ENCODE assay signal across 8 cellular contexts in the genomic region with DNA sequence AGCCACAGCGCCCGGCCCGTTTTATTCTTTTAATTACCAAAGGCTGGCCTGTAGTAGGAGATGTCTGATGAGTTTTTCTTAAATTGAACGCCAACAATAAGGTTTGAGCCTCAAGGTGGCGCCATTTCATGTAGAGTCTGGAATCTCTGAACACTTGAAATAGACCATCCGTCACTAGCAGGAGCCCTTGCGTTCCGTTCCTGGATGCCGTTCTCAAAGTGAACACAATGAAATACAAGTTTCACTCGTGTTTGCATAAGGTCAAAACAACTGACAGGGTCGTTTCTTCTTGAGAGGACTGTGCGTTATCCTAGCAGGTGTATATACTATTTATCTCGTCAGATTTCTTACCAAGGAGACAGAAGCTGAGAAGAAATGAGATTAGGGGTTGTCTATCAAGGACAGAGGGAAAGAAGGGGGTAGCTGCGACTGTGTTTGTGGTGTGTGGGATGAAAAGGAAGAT. TPM values are rescaled to one million over a fixed set of nuclear protein-coding genes. Genes with fewer than 3 reads are reported as not detected.
DNase-seq lines count a peak whose midpoint lies in the region; ATAC-seq and TF ChIP-seq lines count a peak whose summit lies in the region.

No MANE protein-coding gene starts in this region.

- H3K9me2 ChIP-seq in Karpas-422 (replicated peaks; ENCODE audit: insufficient read depth, low read length) (no peaks in the 10 kb centered on the region), PC-9 (ENCODE audit: insufficient read depth) (no peaks in the 10 kb centered on the region)

- H3K4me2 ChIP-seq in Karpas-422 (ENCODE audit: low read depth, low read length, poor library complexity, severe bottlenecking) (no peak overlapping the region), PC-9 (no peak overlapping the region)

- no peak for TF ChIP-seq EP300 in esophagus muscularis mucosa (IDR thresholded peaks at IDR 0.05)

- H3K4me3 ChIP-seq in Karpas-422 (ENCODE audit: low read length) (no peak overlapping the region), PC-9 (no peak overlapping the region), esophagus muscularis mucosa (no peak overlapping the region)

- no peak overlapping the region for H3K27ac ChIP-seq in Karpas-422 (ENCODE audit: low read length)
- H3K27ac ChIP-seq in PC-9, result no peak overlapping the region
- peak overlapping the region in 3 of 4 donors; percentile 10 to 19 (median 14) for H3K27ac ChIP-seq in esophagus muscularis mucosa (replicated peaks in 1 of 4)

- CTCF ChIA-PET in Calu3 (lab: Charles Lee) (interaction anchor here (0.6 to 0.8 kb wide), 3 partner anchors 9 to 603 kb away, joined by 3 to 5 read pairs (median 5); no protein-coding TSS in a partner anchor), PC-9 (lab: Charles Lee) (interaction anchor here (0.7 kb wide), 2 partner anchors 175 to 344 kb away, joined by 9 to 10 read pairs; no protein-coding TSS in a partner anchor)

- H3K27me3 Mint-ChIP-seq in Calu3 (ENCODE audit: unreplicated experiment) (peaks cover 95% of the 10 kb centered on the region), nephron (ENCODE audit: low read depth) (peaks cover 37% of the 10 kb centered on the region)

- no peaks in the 10 kb centered on the region for H3F3A ChIP-seq in PC-9 (ENCODE audit: insufficient read depth, low read depth)

- intact Hi-C loops in Calu3 (cut with micrococcal nuclease; ENCODE audit: unreplicated experiment) (loop anchor here (1.0 kb wide), 2 partner anchors 37 to 207 kb away; a partner anchor contains a TSS), PC-9 (cut with micrococcal nuclease; ENCODE audit: unreplicated experiment) (loop anchor here (1.0 to 2.0 kb wide), 4 partner anchors 37 to 692 kb away; a partner anchor contains a TSS), esophagus muscularis mucosa (cut with DNase I) (loop anchor here (2.0 to 10.0 kb wide), 2 partner anchors 140 to 204 kb away; no protein-coding TSS in a partner anchor)

- TF ChIP-seq CTCF in Calu3 (IDR thresholded peaks at IDR 0.05; ENCODE audit: unreplicated experiment) (peak; percentile 68), PC-9 (conservative IDR thresholded peaks at IDR 0.05) (peak; percentile 86), esophagus muscularis mucosa (IDR thresholded peaks at IDR 0.05) (peak; percentile 58 to 62 (median 61)), nephron (IDR thresholded peaks at IDR 0.05; ENCODE audit: unreplicated experiment in 3 of 3) (peak; percentile 58 to 73 (median 65))

- ATAC-seq in stimulated activated naive CD8-positive, alpha-beta T cell treated with anti-CD3 and anti-CD28 coated beads, Interleukin-15, Interleukin-2, amounts not matched to agents 100 U/mL and 50 U/mL, for 24 hours, result peak; percentile 36
- ATAC-seq in GM18909 (IDR thresholded peaks at IDR 0.05; ENCODE audit: poor library complexity, unreplicated experiment), result no peak

- BruUV-seq in Calu3 (replicated peaks; lab: Mats Ljungman, UMichigan), result no TSS peak
- no TSS peak for BruUV-seq in PC-9 (replicated peaks; lab: Mats Ljungman, UMichigan)

- no peak for TF ChIP-seq POLR2A in esophagus muscularis mucosa (IDR thresholded peaks at IDR 0.05; ENCODE audit: low read depth)

- POLR2A ChIA-PET in PC-9 (lab: Charles Lee; ENCODE audit: unreplicated experiment), result no interaction called here

- H2AFZ ChIP-seq in Karpas-422 (ENCODE audit: low read length), result no peak overlapping the region
- no peak overlapping the region for H2AFZ ChIP-seq in PC-9

- H3K27me3 ChIP-seq in Karpas-422 (ENCODE audit: low read length) (no peaks in the 10 kb centered on the region; the same call in 1 of the 2 replicates), PC-9 (ENCODE audit: insufficient read depth, low read depth) (peaks cover 98% of the 10 kb centered on the region), esophagus muscularis mucosa (peaks cover 0 to 45% (median 3%) of the 10 kb centered on the region in 4 donors)

- no peak overlapping the region for H3K9ac ChIP-seq in Karpas-422 (ENCODE audit: low read length)

- 5% methylated on average over 14 of the region's 14 CpGs for WGBS in esophagus muscularis mucosa

- H4K20me1 ChIP-seq in Karpas-422 (ENCODE audit: insufficient read depth, low read depth, low read length), result no peaks in the 10 kb centered on the region
- no peaks in the 10 kb centered on the region for H4K20me1 ChIP-seq in PC-9 (ENCODE audit: insufficient read depth)

- peak; percentile 79 for DNase-seq in Calu3
- peak; percentile 92 for DNase-seq in Karpas-422
- DNase-seq in PC-9, result peak; percentile 67 to 70
- DNase-seq in activated T-cell treated with anti-CD3 and anti-CD28 coated beads, Interleukin-2, amount 50 U/mL, for 1 hour, result peak; percentile 59
- peak; percentile 95 for DNase-seq in esophagus muscularis mucosa (ENCODE audit: extremely low spot score)
- peak; percentile 80 for DNase-seq in stimulated activated naive CD8-positive, alpha-beta T cell treated with anti-CD3 and anti-CD28 coated beads, Interleukin-15, Interleukin-2, amounts not matched to agents 100 U/mL and 50 U/mL, for 24 hours

- no peak overlapping the region for H3K27ac Mint-ChIP-seq in Calu3 (ENCODE audit: unreplicated experiment)
- no peak overlapping the region for H3K27ac Mint-ChIP-seq in nephron

- H3K4me1 Mint-ChIP-seq in Calu3 (ENCODE audit: low read depth, unreplicated experiment) (peaks cover 13% of the 10 kb centered on the region), nephron (peaks cover 4% of the 10 kb centered on the region)

- H3K79me2 ChIP-seq in Karpas-422 (ENCODE audit: low read length), result no peaks in the 10 kb centered on the region
- H3K79me2 ChIP-seq in PC-9 (ENCODE audit: low read depth), result no peaks in the 10 kb centered on the region

- H3K9me3 ChIP-seq in Karpas-422 (ENCODE audit: low read length), result no peaks in the 10 kb centered on the region
- no peaks in the 10 kb centered on the region for H3K9me3 ChIP-seq in PC-9 (ENCODE audit: insufficient read depth, low read depth)
- H3K9me3 ChIP-seq in esophagus muscularis mucosa, result no peaks in the 10 kb centered on the region

- no peaks in the 10 kb centered on the region for H3K9me3 Mint-ChIP-seq in Calu3 (ENCODE audit: low read depth, unreplicated experiment)
- no peaks in the 10 kb centered on the region for H3K9me3 Mint-ChIP-seq in nephron

- H3K4me3 Mint-ChIP-seq in Calu3 (ENCODE audit: low read depth, unreplicated experiment) (peak overlapping the region; percentile 8), nephron (peak overlapping the region in 2 of 3 experiments; percentile 27 to 60)

- no peaks in the 10 kb centered on the region for H3K36me3 ChIP-seq in Karpas-422 (ENCODE audit: insufficient read depth, low read length)
- H3K36me3 ChIP-seq in PC-9 (ENCODE audit: low read depth), result no peaks in the 10 kb centered on the region
- no peaks in the 10 kb centered on the region for H3K36me3 ChIP-seq in esophagus muscularis mucosa

- no peaks in the 10 kb centered on the region for H3K36me3 Mint-ChIP-seq in Calu3 (ENCODE audit: insufficient read depth, unreplicated experiment)
- H3K36me3 Mint-ChIP-seq in nephron (ENCODE audit: low read depth), result no peaks in the 10 kb centered on the region

- H3K4me1 ChIP-seq in Karpas-422 (ENCODE audit: low read length), result peaks cover 2% of the 10 kb centered on the region; the same call in 1 of the 2 replicates
- no peaks in the 10 kb centered on the region for H3K4me1 ChIP-seq in PC-9 (replicated peaks; ENCODE audit: insufficient read depth)
- H3K4me1 ChIP-seq in esophagus muscularis mucosa, result peaks cover 0 to 12% (median 6%) of the 10 kb centered on the region in 4 donors

RNA-seq across cellular contexts. Expression of a gene that starts 18.7 kb away (rescaled TPM):
- total RNA-seq in Calu3 (2022) (not detected in 2 replicates), PC-9 (2021) (not detected in 2 replicates), esophagus muscularis mucosa (not detected)
- not detected in 2 replicates for total RNA-seq in Karpas-422 (2014; rRNA removed; shearing (Covaris generic); ENCODE audit: low replicate concordance)

RNA-seq across cellular contexts. Expression of a gene that starts 37.2 kb away (rescaled TPM):
- not detected in 2 replicates for total RNA-seq in Calu3 (2022)
- total RNA-seq in Karpas-422 (2014; rRNA removed; shearing (Covaris generic); ENCODE audit: low replicate concordance), result not detected in 2 replicates
- not detected in 2 replicates for total RNA-seq in PC-9 (2021)
- total RNA-seq in esophagus muscularis mucosa, result not detected

RNA-seq across cellular contexts. Expression of a gene that starts 47.5 kb away (rescaled TPM):
- total RNA-seq in Calu3 (2022) (94.3 and 115 TPM in 2 replicates), PC-9 (2021) (122 and 154 TPM in 2 replicates), esophagus muscularis mucosa (10 to 100 TPM; 13.8 to 20.3 (median 16.0) TPM)
- 36.8 and 48.8 TPM in 2 replicates for total RNA-seq in Karpas-422 (2014; rRNA removed; shearing (Covaris generic); ENCODE audit: low replicate concordance)

Comparison
In these comparisons a context has a peak if more than half of its experiments do, and no peak if none do; other contexts are left out.
1. H3K27ac ChIP-seq: peak in esophagus muscularis mucosa (3 of 4); none in Karpas-422 (single experiment) and PC-9 (single experiment).
2. Peak in every context shown above with its lines, with median percentiles within 50 percentile points of each other: DNase-seq and CTCF ChIP-seq.